In genomic region chr10:78972947-78973900, GRCh38 we compare ENCODE assay signal across 8 cellular contexts.
DNase-seq lines count a peak whose midpoint lies in the region; ATAC-seq and TF ChIP-seq lines count a peak whose summit lies in the region.

No MANE protein-coding gene starts in this region.

- intact Hi-C loops in head of caudate nucleus (cut with DNase I) = loop anchor here (2.0 to 10.0 kb wide), 3 partner anchors 58 to 928 kb away; no protein-coding TSS in a partner anchor
- intact Hi-C loops in testis (cut with DNase I; ENCODE audit: low total_unique reads) = loop anchor here (10.0 kb wide), 1 partner anchor 198 kb away; no protein-coding TSS in a partner anchor

- H3K4me3 ChIP-seq in GM06990 (replicated peaks; ENCODE audit: low read depth, low read length) (peak overlapping the region; percentile 48), testis (peak overlapping the region; percentile 46 to 54)

- H3K9me3 ChIP-seq in testis = no peaks in the 10 kb centered on the region

- ATAC-seq in HG02610 (IDR thresholded peaks at IDR 0.05; ENCODE audit: unreplicated experiment) = peak; percentile 89

- H3K36me3 ChIP-seq in GM06990 (ENCODE audit: control insufficient read depth, insufficient read depth, low read length) = no peaks in the 10 kb centered on the region
- H3K36me3 ChIP-seq in testis (ENCODE audit: low read depth, missing control alignments) = no peaks in the 10 kb centered on the region

- H3K27ac Mint-ChIP-seq in osteocyte (ENCODE audit: unreplicated experiment) = peak overlapping the region; percentile 97

- H3K27me3 ChIP-seq in GM06990 (replicated peaks; ENCODE audit: control insufficient read depth, insufficient read depth, low read length) = no peaks in the 10 kb centered on the region; the same call in 1 of the 2 replicates
- H3K27me3 ChIP-seq in testis = no peaks in the 10 kb centered on the region

- H3K4me1 Mint-ChIP-seq in osteocyte (ENCODE audit: unreplicated experiment) = peaks cover 74% of the 10 kb centered on the region

- peak overlapping the region; percentile 89 to 91 for H3K27ac ChIP-seq in testis

- no peak for TF ChIP-seq CTCF in GM06990 (IDR thresholded peaks at IDR 0.05; ENCODE audit: insufficient read depth, low read length, poor library complexity, severe bottlenecking)
- no peak for TF ChIP-seq CTCF in osteocyte (IDR thresholded peaks at IDR 0.05)
- TF ChIP-seq CTCF in testis (IDR thresholded peaks at IDR 0.05) = no peak

- H3K4me3 Mint-ChIP-seq in osteocyte (ENCODE audit: unreplicated experiment) = peak overlapping the region; percentile 57

- H3K36me3 Mint-ChIP-seq in osteocyte (ENCODE audit: unreplicated experiment) = no peaks in the 10 kb centered on the region

- peak; percentile 75 for DNase-seq in GM06990 (ENCODE audit: extremely low read depth, insufficient read length)
- peak; percentile 80 for DNase-seq in NCI-H1048 (lab: John Stamatoyannopoulos, UW)
- peak; percentile 71 for DNase-seq in SKM-1 (lab: John Stamatoyannopoulos, UW; ENCODE audit: unreplicated experiment)
- peak; percentile 51 for DNase-seq in activated naive CD8-positive, alpha-beta T cell treated with anti-CD3 and anti-CD28 coated beads, Interleukin-2, amount 50 U/mL, for 16 hours (ENCODE audit: low read depth, low spot score)
- peak; percentile 71 to 95 (median 85) for DNase-seq in head of caudate nucleus
- peak; percentile 96 for DNase-seq in osteocyte (ENCODE audit: extremely low spot score, unreplicated experiment)
- peak; percentile 74 for DNase-seq in testis

- H3K27me3 Mint-ChIP-seq in osteocyte (ENCODE audit: unreplicated experiment) = no peaks in the 10 kb centered on the region

- H3K4me1 ChIP-seq in testis = peaks cover 36% of the 10 kb centered on the region

- no peak for TF ChIP-seq POLR2A in testis (IDR thresholded peaks at IDR 0.05)

- 2 to 3% methylated on average over 14 to 42 of the region's 49 CpGs for WGBS in testis, 2 donors

- H3K9me3 Mint-ChIP-seq in osteocyte (ENCODE audit: unreplicated experiment) = no peaks in the 10 kb centered on the region

Comparison
In these comparisons a context has a peak if more than half of its experiments do, and no peak if none do; other contexts are left out.
1. Peak in every context shown above with its lines: DNase-seq, ATAC-seq, H3K4me3 ChIP-seq and H3K27ac ChIP-seq.